In the genomic region with DNA sequence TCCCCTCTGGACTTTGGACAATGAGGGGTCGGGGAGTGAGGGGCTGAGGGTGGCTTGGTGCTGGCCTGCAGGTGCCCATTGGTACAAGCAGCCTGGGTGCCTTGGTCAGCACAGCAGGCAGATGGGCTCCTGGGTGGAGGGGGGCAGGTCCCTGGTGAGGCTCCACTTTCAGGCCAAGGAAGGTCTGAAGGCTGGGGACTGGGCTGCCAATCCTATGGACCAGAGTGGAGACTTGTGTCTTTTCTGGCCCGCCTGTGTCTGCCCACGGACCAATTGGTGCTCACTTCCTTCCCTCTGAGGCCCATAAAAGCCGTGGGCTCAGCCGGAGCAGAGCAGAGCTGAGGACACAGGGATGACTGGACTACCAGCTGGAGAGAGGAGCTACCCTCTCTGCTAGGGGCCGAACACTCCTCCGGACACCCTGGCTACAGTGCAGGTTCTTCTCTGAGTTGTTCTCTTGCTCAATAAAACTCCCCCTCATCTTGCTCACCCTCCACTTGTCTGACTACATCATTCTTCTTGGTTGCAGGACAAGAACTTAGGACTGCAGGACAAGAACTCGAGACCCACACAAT, we compare ENCODE assay signal across 20 cellular contexts.
"Had no signal": no experiment of that assay in that cellular context is flagged by ENCODE, and none has a peak within 500 bp of the region (broad histone marks: within the 10 kb centered on the region; RNA-seq: fewer than 3 reads in every experiment).

No MANE protein-coding gene starts in this region.

- H3K4me3 ChIP-seq: dorsolateral prefrontal cortex, lung, thyroid gland had no signal

- H3K36me3 Mint-ChIP-seq: activated CD4-positive, alpha-beta memory T cell treated with anti-CD3 and anti-CD28 coated beads for 36 hours; activated naive CD8-positive, alpha-beta T cell treated with anti-CD3 and anti-CD28 coated beads for 36 hours; stimulated activated naive B cell treated with anti-CD40 and anti-IgM and Interleukin-4, amounts not matched to agents 10 μg/mL and 1 μg/mL and 100 μg/mL, for 72 hours; WTC11 had no signal

- H3K9me3 ChIP-seq: thyroid gland had no signal

- H3K27me3 Mint-ChIP-seq: activated naive CD8-positive, alpha-beta T cell treated with anti-CD3 and anti-CD28 coated beads for 36 hours had no signal

- H3K9me3 Mint-ChIP-seq: activated CD4-positive, alpha-beta memory T cell treated with anti-CD3 and anti-CD28 coated beads for 36 hours; activated naive CD8-positive, alpha-beta T cell treated with anti-CD3 and anti-CD28 coated beads for 36 hours; activated T-helper 17 cell treated with anti-CD3 and anti-CD28 coated beads, Interleukin-2, amount 50 U/mL, for 72 hours; endodermal cell; nephron; stimulated activated naive B cell treated with anti-CD40 and anti-IgM and Interleukin-4, amounts not matched to agents 10 μg/mL and 1 μg/mL and 100 μg/mL, for 72 hours; WTC11 had no signal

- H3K4me1 ChIP-seq: thyroid gland had no signal

- H3K4me3 Mint-ChIP-seq: activated CD4-positive, alpha-beta memory T cell treated with anti-CD3 and anti-CD28 coated beads for 36 hours; activated CD4-positive, alpha-beta T cell treated with anti-CD3 and anti-CD28 coated beads for 36 hours; activated naive CD8-positive, alpha-beta T cell treated with anti-CD3 and anti-CD28 coated beads for 36 hours; activated T-helper 17 cell treated with anti-CD3 and anti-CD28 coated beads, Interleukin-2, amount 50 U/mL, for 72 hours; endodermal cell; nephron; stimulated activated naive B cell treated with anti-CD40 and anti-IgM and Interleukin-4, amounts not matched to agents 10 μg/mL and 1 μg/mL and 100 μg/mL, for 72 hours; WTC11 had no signal

- H3K27ac ChIP-seq: dorsolateral prefrontal cortex, epithelial cell of prostate, thyroid gland had no signal

- H3K27me3 ChIP-seq: thyroid gland had no signal

- H3K27ac Mint-ChIP-seq: activated CD4-positive, alpha-beta memory T cell treated with anti-CD3 and anti-CD28 coated beads for 36 hours; activated CD4-positive, alpha-beta T cell treated with anti-CD3 and anti-CD28 coated beads for 36 hours; activated naive CD8-positive, alpha-beta T cell treated with anti-CD3 and anti-CD28 coated beads for 36 hours; activated T-helper 17 cell treated with anti-CD3 and anti-CD28 coated beads, Interleukin-2, amount 50 U/mL, for 72 hours; endodermal cell; nephron; stimulated activated naive B cell treated with anti-CD40 and anti-IgM and Interleukin-4, amounts not matched to agents 10 μg/mL and 1 μg/mL and 100 μg/mL, for 72 hours; WTC11 had no signal

- H3K4me1 Mint-ChIP-seq: activated CD4-positive, alpha-beta T cell treated with anti-CD3 and anti-CD28 coated beads for 36 hours; activated naive CD8-positive, alpha-beta T cell treated with anti-CD3 and anti-CD28 coated beads for 36 hours; activated T-helper 17 cell treated with anti-CD3 and anti-CD28 coated beads, Interleukin-2, amount 50 U/mL, for 72 hours; endodermal cell; stimulated activated naive B cell treated with anti-CD40 and anti-IgM and Interleukin-4, amounts not matched to agents 10 μg/mL and 1 μg/mL and 100 μg/mL, for 72 hours had no signal

- DNase-seq: activated CD4-positive, alpha-beta memory T cell treated with anti-CD3 and anti-CD28 coated beads for 36 hours; activated CD4-positive, alpha-beta T cell treated with anti-CD3 and anti-CD28 coated beads for 36 hours; activated naive CD4-positive, alpha-beta T cell; activated naive CD8-positive, alpha-beta T cell treated with anti-CD3 and anti-CD28 coated beads for 36 hours; amygdala; caudate nucleus; dorsolateral prefrontal cortex; foreskin melanocyte; glutamatergic neuron; hippocampal formation; midbrain; occipital lobe; stimulated activated naive B cell treated with anti-CD40 and anti-IgM and Interleukin-4, amounts not matched to agents 10 μg/mL and 1 μg/mL and 100 μg/mL, for 72 hours had no signal

- H3K36me3 ChIP-seq: thyroid gland had no signal
